ENCODE assay signal across 23 cellular contexts in the genomic region with DNA sequence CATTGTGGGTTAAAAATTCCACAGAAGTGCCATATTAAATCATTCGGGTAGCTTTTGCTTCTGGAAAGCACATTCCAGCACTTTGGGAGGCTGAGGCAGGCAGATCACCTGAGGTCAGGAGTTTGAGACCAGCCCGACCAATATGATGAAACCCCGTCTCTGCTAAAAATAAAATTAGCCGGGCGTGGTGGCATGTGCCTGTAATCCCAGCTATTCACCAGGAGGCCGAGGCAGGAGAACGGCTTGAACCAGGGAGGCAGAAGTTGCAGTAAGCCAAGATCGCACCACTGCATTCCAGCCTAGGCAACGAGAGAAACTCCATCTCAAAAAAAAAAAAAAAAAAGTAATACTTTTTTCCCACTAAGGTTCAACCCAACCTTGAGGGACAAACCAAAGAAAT.
A peak's percentile ranks its signal among the peaks of the same experiment; 100 is the strongest.
DNase-seq lines count a peak whose midpoint lies in the region; ATAC-seq, FAIRE-seq and TF ChIP-seq lines count a peak whose summit lies in the region.
"Had no signal": no experiment of that assay in that cellular context is flagged by ENCODE, and none has a peak within 500 bp of the region (broad histone marks: within the 10 kb centered on the region; RNA-seq: fewer than 3 reads in every experiment).

No MANE protein-coding gene starts in this region.

- H3K27ac ChIP-seq in heart right ventricle (peak overlapping the region in 7 of 10 donors; percentile 59 to 87 (median 73)), keratinocyte (ENCODE audit: control insufficient read depth, insufficient read depth, low read length) (peak overlapping the region; percentile 79), parathyroid adenoma (peak overlapping the region; percentile 40)
- H3K27ac ChIP-seq: 22Rv1 had no signal

- intact Hi-C loops in heart right ventricle (cut with DNase I) (loop anchor here in 2 of 10 donors (5.0 kb wide), 2 partner anchors 47 to 263 kb away; no protein-coding TSS in a partner anchor), cardiac septum (cut with DNase I) (no loop called here)

- TF ChIP-seq CTCF in heart right ventricle (IDR thresholded peaks at IDR 0.05) (no peak), keratinocyte (optimal IDR thresholded peaks at IDR 0.05 in 1 of 3, IDR thresholded peaks at IDR 0.05 in 1 of 3, conservative IDR thresholded peaks at IDR 0.05 in 1 of 3; ENCODE audit: extremely low read depth in 1 of 3, insufficient read depth in 2 of 3, low read length in 3 of 3) (no peak), parathyroid adenoma (IDR thresholded peaks at IDR 0.05) (no peak)

- ATAC-seq in heart right ventricle, result no peak
- no peak for ATAC-seq in activated CD4-positive, CD25-positive, alpha-beta regulatory T cell treated with anti-CD3 and anti-CD28 coated beads, Interleukin-2, amount 50 U/mL, for 24 hours
- no peak for ATAC-seq in GM21381 (IDR thresholded peaks at IDR 0.05; ENCODE audit: unreplicated experiment)

- no peaks in the 10 kb centered on the region for H3K9me1 ChIP-seq in keratinocyte (ENCODE audit: control insufficient read depth, extremely low read depth, insufficient read depth, low read length)

- H3K4me2 ChIP-seq in keratinocyte (ENCODE audit: control insufficient read depth, extremely low read depth, insufficient read depth, low read depth, low read length) (no peak overlapping the region), parathyroid adenoma (ENCODE audit: low read length) (peak overlapping the region; percentile 18)

- H3K4me1 ChIP-seq in heart right ventricle, result peaks cover 12 to 77% (median 42%) of the 10 kb centered on the region in 9 donors
- H3K4me1 ChIP-seq in keratinocyte (ENCODE audit: control insufficient read depth, extremely low read depth, insufficient read depth, low read length), result peaks cover 40% of the 10 kb centered on the region
- H3K4me1 ChIP-seq in parathyroid adenoma, result peaks cover 76% of the 10 kb centered on the region

- H3K36me3 ChIP-seq in heart right ventricle, result no peaks in the 10 kb centered on the region
- H3K36me3 ChIP-seq in keratinocyte (ENCODE audit: control insufficient read depth in 2 of 2, extremely low read depth in 1 of 2, insufficient read depth in 2 of 2, low read length in 2 of 2), result peaks cover 0 to under 1% of the 10 kb centered on the region in 2 experiments
- H3K36me3 ChIP-seq in parathyroid adenoma (ENCODE audit: control insufficient read depth, insufficient read depth, low read length), result no peaks in the 10 kb centered on the region
- H3K36me3 ChIP-seq: MG63, SJSA1 had no signal

- dilution Hi-C loops in keratinocyte (cut with MboI; ENCODE audit: extremely low pct_ligation_motif_present, low sequenced_read_pairs), result no loop called here

- no peak for FAIRE-seq in keratinocyte (lab: Jason Lieb, UNC)
- FAIRE-seq: GM12891, H54 had no signal

- H3K27me3 ChIP-seq in heart right ventricle (no peaks in the 10 kb centered on the region), keratinocyte (ENCODE audit: control insufficient read depth, extremely low read depth, insufficient read depth, low read length) (no peaks in the 10 kb centered on the region), parathyroid adenoma (ENCODE audit: control insufficient read depth, insufficient read depth, low read length) (no peaks in the 10 kb centered on the region)
- H3K27me3 ChIP-seq: MG63, SJSA1 had no signal

- H3K9ac ChIP-seq in keratinocyte (ENCODE audit: control insufficient read depth, extremely low read depth, insufficient read depth, low read length), result no peak overlapping the region
- no peak overlapping the region for H3K9ac ChIP-seq in parathyroid adenoma

- 54 to 74% methylated on average over 9 of the region's 9 CpGs for WGBS in heart right ventricle, 2 donors

- DNase-seq in heart right ventricle, result no peak
- DNase-seq in cardiac septum (ENCODE audit: low spot score), result no peak
- DNase-seq in keratinocyte (ENCODE audit: low read depth, low spot score), result no peak
- no peak for DNase-seq in C1 segment of cervical spinal cord (lab: John Stamatoyannopoulos, UW)
- no peak for DNase-seq in stimulated activated CD4-positive, alpha-beta T cell treated with anti-CD3 and anti-CD28 coated beads, Interleukin-4, amount 100 ng/mL, for 4 hours
- DNase-seq: CD8-positive, alpha-beta memory T cell; DMS 273 treated with DMSO at 0.1 percent for 48 hours; DMS79 treated with DMSO at 0.1 percent for 48 hours; GF-D8; KBM-7; MG63; NCI-H2029; NCI-H446 treated with DMSO at 0.1 percent for 48 hours; NCI-H526; Right ventricle myocardium superior; RPMI8226 had no signal

- H2AFZ ChIP-seq in keratinocyte (ENCODE audit: control insufficient read depth, low read length), result no peak overlapping the region
- no peak overlapping the region for H2AFZ ChIP-seq in parathyroid adenoma

- H3K79me2 ChIP-seq in keratinocyte (ENCODE audit: control insufficient read depth, insufficient read depth, low read length), result peaks cover 66% of the 10 kb centered on the region
- H3K79me2 ChIP-seq in parathyroid adenoma, result peaks cover 82% of the 10 kb centered on the region

- H4K20me1 ChIP-seq in keratinocyte (ENCODE audit: control insufficient read depth, extremely low read depth, insufficient read depth, low read length), result no peaks in the 10 kb centered on the region

- H3K4me3 ChIP-seq in heart right ventricle (no peak overlapping the region), keratinocyte (ENCODE audit: control insufficient read depth in 2 of 3, extremely low read depth in 1 of 3, insufficient read depth in 2 of 3, low read depth in 1 of 3, low read length in 3 of 3) (no peak overlapping the region), parathyroid adenoma (ENCODE audit: low read depth, low read length) (no peak overlapping the region)
- H3K4me3 ChIP-seq: MG63, SJSA1 had no signal

- H3K9me3 ChIP-seq in heart right ventricle (no peaks in the 10 kb centered on the region), keratinocyte (ENCODE audit: control insufficient read depth, low read depth, low read length) (no peaks in the 10 kb centered on the region), parathyroid adenoma (ENCODE audit: control insufficient read depth, low read length) (no peaks in the 10 kb centered on the region)
- H3K9me3 ChIP-seq: MG63, SJSA1 had no signal
